Comparison of ENCODE assay signal across 1 cellular context in the genomic region with DNA sequence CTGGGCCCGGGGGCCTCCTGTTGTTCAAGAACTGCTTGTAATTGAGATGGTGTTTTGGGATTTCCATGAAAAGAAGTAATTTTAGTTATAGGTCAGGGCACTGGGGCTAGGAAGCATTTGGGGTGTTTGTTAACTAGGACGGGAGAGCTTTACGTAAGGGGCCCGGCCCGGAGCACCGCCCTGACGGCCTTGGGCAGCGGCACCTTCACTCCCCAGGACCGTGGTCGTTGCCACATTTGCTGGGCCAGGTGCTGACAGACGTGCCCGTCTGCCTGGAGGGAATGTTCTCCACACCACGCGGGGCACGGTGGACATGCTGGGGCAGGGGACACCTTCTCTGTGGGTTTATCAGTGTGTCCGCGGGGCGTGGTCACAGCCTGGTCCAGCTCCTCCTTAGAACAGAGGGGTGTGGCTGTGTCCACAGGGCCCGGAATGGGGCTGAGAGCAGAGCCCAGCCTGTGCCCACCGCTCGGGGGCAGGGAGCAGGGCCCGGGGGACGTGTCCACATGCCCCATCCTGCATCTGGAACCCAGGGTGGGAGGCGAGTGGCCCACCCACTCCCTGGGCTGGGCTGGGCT.
TF ChIP-seq lines count a peak whose summit lies in the region.

No MANE protein-coding gene starts in this region.

TF ChIP-seq in WTC11, 78 proteins besides CTCF, POLR2A, EP300 and RAD21:
- TF ChIP-seq AR (CRISPR knock-in tag; IDR thresholded peaks at IDR 0.05) (no peak), CBFB (CRISPR knock-in tag; IDR thresholded peaks at IDR 0.05; ENCODE audit: low read depth) (no peak), NFATC4 (CRISPR knock-in tag; IDR thresholded peaks at IDR 0.05) (no peak), ZNF121 (CRISPR knock-in tag; IDR thresholded peaks at IDR 0.05) (no peak), ZNF423 (CRISPR knock-in tag; IDR thresholded peaks at IDR 0.05) (no peak)
- TF ChIP-seq, protein P1, sequence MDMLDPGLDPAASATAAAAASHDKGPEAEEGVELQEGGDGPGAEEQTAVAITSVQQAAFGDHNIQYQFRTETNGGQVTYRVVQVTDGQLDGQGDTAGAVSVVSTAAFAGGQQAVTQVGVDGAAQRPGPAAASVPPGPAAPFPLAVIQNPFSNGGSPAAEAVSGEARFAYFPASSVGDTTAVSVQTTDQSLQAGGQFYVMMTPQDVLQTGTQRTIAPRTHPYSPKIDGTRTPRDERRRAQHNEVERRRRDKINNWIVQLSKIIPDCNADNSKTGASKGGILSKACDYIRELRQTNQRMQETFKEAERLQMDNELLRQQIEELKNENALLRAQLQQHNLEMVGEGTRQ (CRISPR knock-in tag; IDR thresholded peaks at IDR 0.05) = no peak
- TF ChIP-seq, protein P2, sequence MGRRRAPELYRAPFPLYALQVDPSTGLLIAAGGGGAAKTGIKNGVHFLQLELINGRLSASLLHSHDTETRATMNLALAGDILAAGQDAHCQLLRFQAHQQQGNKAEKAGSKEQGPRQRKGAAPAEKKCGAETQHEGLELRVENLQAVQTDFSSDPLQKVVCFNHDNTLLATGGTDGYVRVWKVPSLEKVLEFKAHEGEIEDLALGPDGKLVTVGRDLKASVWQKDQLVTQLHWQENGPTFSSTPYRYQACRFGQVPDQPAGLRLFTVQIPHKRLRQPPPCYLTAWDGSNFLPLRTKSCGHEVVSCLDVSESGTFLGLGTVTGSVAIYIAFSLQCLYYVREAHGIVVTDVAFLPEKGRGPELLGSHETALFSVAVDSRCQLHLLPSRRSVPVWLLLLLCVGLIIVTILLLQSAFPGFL (CRISPR knock-in tag; IDR thresholded peaks at IDR 0.05; ENCODE audit: borderline replicate concordance) = no peak
